In genomic region chr1:88061106-88061829, GRCh38 we compare ENCODE assay signal across 8 cellular contexts.
DNase-seq lines count a peak whose midpoint lies in the region; ATAC-seq, FAIRE-seq and TF ChIP-seq lines count a peak whose summit lies in the region.

No MANE protein-coding gene starts in this region.

- H2BK5ac ChIP-seq in H1 (ENCODE audit: low read depth, low read length) = no peak overlapping the region

- no peak overlapping the region for H2AFZ ChIP-seq in OCI-LY3 (ENCODE audit: low read depth, low read length)
- H2AFZ ChIP-seq in H1 (ENCODE audit: low read length) = no peak overlapping the region

- H3K9ac ChIP-seq in OCI-LY3 (ENCODE audit: low read length) (no peak overlapping the region), H1 (replicated peaks in 1 of 4; ENCODE audit: extremely low read depth in 1 of 4, low read depth in 3 of 4, low read length in 3 of 4) (no peak overlapping the region)

- TF ChIP-seq POLR2A in H1 (IDR thresholded peaks at IDR 0.05; ENCODE audit: control extremely low read depth in 1 of 2, low read depth in 2 of 2, low read length in 2 of 2) = no peak

- no peak overlapping the region for H4K5ac ChIP-seq in H1 (ENCODE audit: insufficient read length, low read depth, low read length)

- no peaks in the 10 kb centered on the region for H3K27me3 Mint-ChIP-seq in memory B cell

- H3K9me3 ChIP-seq in OCI-LY3 (ENCODE audit: insufficient read depth, low read length) (no peaks in the 10 kb centered on the region), H1 (ENCODE audit: insufficient read depth in 2 of 2, low read depth in 1 of 2, low read length in 1 of 2) (no peaks in the 10 kb centered on the region)

- no peaks in the 10 kb centered on the region for H3K79me1 ChIP-seq in H1 (ENCODE audit: low read depth, low read length)

- CTCF ChIA-PET in H1 (lab: Charles Lee; ENCODE audit: partially characterized antibody) = interaction anchor here (0.7 to 2.6 kb wide), 22 partner anchors 9 to 781 kb away, joined by 3 to 16 read pairs (median 4); no protein-coding TSS in a partner anchor

- no peak for TF ChIP-seq EP300 in H1 (IDR thresholded peaks at IDR 0.05; ENCODE audit: borderline replicate concordance in 1 of 2, low read depth in 2 of 2, low read length in 2 of 2)

- H3K79me2 ChIP-seq in OCI-LY3 (ENCODE audit: low read length) (no peaks in the 10 kb centered on the region), H1 (ENCODE audit: control insufficient read depth in 1 of 2, insufficient read depth in 2 of 2, low read length in 2 of 2) (no peaks in the 10 kb centered on the region)

- POLR2A ChIA-PET in H1 (lab: Charles Lee; ENCODE audit: partially characterized antibody) = no interaction called here

- H3K36me3 Mint-ChIP-seq in memory B cell = no peaks in the 10 kb centered on the region

- H3K36me3 ChIP-seq in OCI-LY3 (replicated peaks; ENCODE audit: low read depth, low read length) (no peaks in the 10 kb centered on the region), H1 (ENCODE audit: control insufficient read depth in 2 of 4, insufficient read depth in 4 of 4, low read length in 3 of 4) (no peaks in the 10 kb centered on the region)

- no peak overlapping the region for H2BK15ac ChIP-seq in H1 (ENCODE audit: low read length)

- H2BK120ac ChIP-seq in H1 (replicated peaks; ENCODE audit: low read depth, low read length) = no peak overlapping the region

- no peak overlapping the region for H3K56ac ChIP-seq in H1 (replicated peaks; ENCODE audit: insufficient read length, low read depth, low read length)

- no peak overlapping the region for H3K14ac ChIP-seq in H1 (ENCODE audit: insufficient read length)

- no peak overlapping the region for H4K91ac ChIP-seq in H1 (replicated peaks; ENCODE audit: insufficient read length, low read length)

- no peak overlapping the region for H3K27ac ChIP-seq in OCI-LY3 (ENCODE audit: low read length)
- H3K27ac ChIP-seq in H1 (ENCODE audit: low read depth, low read length) = no peak overlapping the region

- no peak overlapping the region; the same call in 1 of the 2 replicates for H2BK12ac ChIP-seq in H1 (ENCODE audit: low read depth, low read length)

- H2BK20ac ChIP-seq in H1 (ENCODE audit: low read length) = no peak overlapping the region

- no peak overlapping the region for H4K8ac ChIP-seq in H1 (ENCODE audit: extremely low read depth, insufficient read depth, low read length)

- H3K18ac ChIP-seq in H1 (ENCODE audit: extremely low read depth, low read length) = no peak overlapping the region

- H4K20me1 ChIP-seq in OCI-LY3 (ENCODE audit: insufficient read depth, low read length) (no peaks in the 10 kb centered on the region), H1 (replicated peaks in 1 of 2; ENCODE audit: control insufficient read depth in 1 of 2, insufficient read depth in 2 of 2, low read length in 2 of 2) (no peaks in the 10 kb centered on the region)

- ATAC-seq in GM18502 (IDR thresholded peaks at IDR 0.05; ENCODE audit: poor library complexity, unreplicated experiment) = peak; percentile 69
- peak; percentile 85 for ATAC-seq in HG03342 (IDR thresholded peaks at IDR 0.05; ENCODE audit: unreplicated experiment)
- ATAC-seq in memory B cell (ENCODE audit: low read depth) = peak; percentile 82

- H3K9me3 Mint-ChIP-seq in memory B cell = no peaks in the 10 kb centered on the region

- WGBS in H1 (ENCODE audit: extremely low coverage in 1 of 2, insufficient coverage in 1 of 2, insufficient read length in 1 of 2, insufficient replicate concordance in 2 of 2, low coverage in 1 of 2, low lambda C conversion rate in 2 of 2, missing lambda C conversion rate in 1 of 2), 2 experiments = 87% methylated on average over 1 of the region's 1 CpG; no CpG with 5 or more reads in 1 of the 2 experiments

- no peak overlapping the region for H3K4ac ChIP-seq in H1 (replicated peaks; ENCODE audit: insufficient read length, low read depth, low read length)

- H3K4me1 Mint-ChIP-seq in memory B cell = peaks cover 3% of the 10 kb centered on the region

- DNase-seq in Ammon's horn (ENCODE audit: low spot score) (peak; percentile 57), H1 (ENCODE audit: low read depth in 1 of 2, low spot score in 2 of 2) (peak in 1 of 2 experiments; percentile 21), memory B cell (ENCODE audit: low spot score in 2 of 2) (peak in 1 of 2 donors; percentile 26), T-helper 9 cell (no peak), NCI-H1048 (lab: John Stamatoyannopoulos, UW) (no peak)

- no peak overlapping the region for H2AK5ac ChIP-seq in H1 (ENCODE audit: low read depth, low read length)

- H3K23me2 ChIP-seq in H1 (ENCODE audit: low read depth, low read length) = no peaks in the 10 kb centered on the region

- H3K4me2 ChIP-seq in OCI-LY3 (ENCODE audit: low read length) (no peak overlapping the region), H1 (ENCODE audit: insufficient read depth in 1 of 2, low read depth in 2 of 2, low read length in 2 of 2) (no peak overlapping the region)

- TF ChIP-seq RAD21 in H1 (IDR thresholded peaks at IDR 0.05 in 1 of 2, conservative IDR thresholded peaks at IDR 0.05 in 1 of 2; ENCODE audit: low read depth in 2 of 2, low read length in 2 of 2) = peak; percentile 84 to 86

- H3K23ac ChIP-seq in H1 (ENCODE audit: insufficient read length) = no peak overlapping the region

- peak; percentile 88 for FAIRE-seq in H1 (lab: Jason Lieb, UNC)

- H3K27ac Mint-ChIP-seq in memory B cell = no peak overlapping the region

- TF ChIP-seq CTCF in OCI-LY3 (IDR thresholded peaks at IDR 0.05; ENCODE audit: low read depth, low read length) = peak; percentile 62
- TF ChIP-seq CTCF in H1 (IDR thresholded peaks at IDR 0.05; ENCODE audit: control extremely low read depth in 1 of 3, insufficient read depth in 1 of 3, low read depth in 1 of 3, low read length in 3 of 3) = peak in 2 of 3 experiments; percentile 91 to 99; a peak in 3 of 4 replicates

- no peak overlapping the region for H3K4me3 ChIP-seq in OCI-LY3 (ENCODE audit: low read length)
- no peak overlapping the region for H3K4me3 ChIP-seq in H1 (ENCODE audit: extremely low read depth in 1 of 4, insufficient read depth in 2 of 4, low read depth in 3 of 4, low read length in 4 of 4)

- H3K4me1 ChIP-seq in OCI-LY3 (ENCODE audit: low read length) (no peaks in the 10 kb centered on the region), H1 (replicated peaks in 1 of 4; ENCODE audit: control insufficient read depth in 3 of 4, insufficient read depth in 4 of 4, low read length in 3 of 4) (no peaks in the 10 kb centered on the region)

- H3K4me3 Mint-ChIP-seq in memory B cell = no peak overlapping the region

- H3K27me3 ChIP-seq in OCI-LY3 (ENCODE audit: low read depth, low read length) (no peaks in the 10 kb centered on the region), H1 (replicated peaks in 1 of 4; ENCODE audit: control insufficient read depth in 3 of 4, extremely low read depth in 1 of 4, insufficient read depth in 3 of 4, low read length in 3 of 4) (no peaks in the 10 kb centered on the region)

TF ChIP-seq in H1, 55 proteins besides CTCF, POLR2A, EP300 and RAD21:
- no peak for TF ChIP-seq TAF1 (IDR thresholded peaks at IDR 0.05; ENCODE audit: low read depth, low read length)
